8 cellular contexts compared by ENCODE assay signal in genomic region chr16:23670137-23670776, GRCh38. TPM values are rescaled to one million over a fixed set of nuclear protein-coding genes. Genes with fewer than 3 reads are reported as not detected.
DNase-seq lines count a peak whose midpoint lies in the region; ATAC-seq and TF ChIP-seq lines count a peak whose summit lies in the region.

No MANE protein-coding gene starts in this region.

- ATAC-seq in GM19438 (IDR thresholded peaks at IDR 0.05; ENCODE audit: low read depth, unreplicated experiment) = peak; percentile 94
- peak; percentile 75 for ATAC-seq in HG03439 (IDR thresholded peaks at IDR 0.05; ENCODE audit: unreplicated experiment)
- ATAC-seq in stimulated activated effector memory CD8-positive, alpha-beta T cell treated with anti-CD3 and anti-CD28 coated beads, Interleukin-12 subunit alpha, Interleukin-12 subunit beta, amount 100 ng/mL, for 72 hours = peak; percentile 100

- H3K9me3 Mint-ChIP-seq in stimulated activated effector memory CD8-positive, alpha-beta T cell treated with anti-CD3 and anti-CD28 coated beads, Interleukin-12 subunit alpha, Interleukin-12 subunit beta, amount 100 ng/mL, for 72 hours = no peaks in the 10 kb centered on the region

- peaks cover 18% of the 10 kb centered on the region for H3K4me1 Mint-ChIP-seq in stimulated activated effector memory CD8-positive, alpha-beta T cell treated with anti-CD3 and anti-CD28 coated beads, Interleukin-12 subunit alpha, Interleukin-12 subunit beta, amount 100 ng/mL, for 72 hours

- H3K4me1 ChIP-seq in colonic mucosa (no peaks in the 10 kb centered on the region), stomach (no peaks in the 10 kb centered on the region)

- H3K36me3 ChIP-seq in colonic mucosa (peaks cover 15% of the 10 kb centered on the region), stomach (peaks cover 42 to 94% (median 83%) of the 10 kb centered on the region in 4 donors)

- no peaks in the 10 kb centered on the region for H3K27me3 ChIP-seq in colonic mucosa
- H3K27me3 ChIP-seq in stomach = no peaks in the 10 kb centered on the region

- TF ChIP-seq CTCF in astrocyte of the spinal cord (IDR thresholded peaks at IDR 0.05; ENCODE audit: low read depth, low read length) = no peak
- no peak for TF ChIP-seq CTCF in colonic mucosa (IDR thresholded peaks at IDR 0.05)
- TF ChIP-seq CTCF in stomach (IDR thresholded peaks at IDR 0.05) = no peak

- H3K4me3 Mint-ChIP-seq in stimulated activated effector memory CD8-positive, alpha-beta T cell treated with anti-CD3 and anti-CD28 coated beads, Interleukin-12 subunit alpha, Interleukin-12 subunit beta, amount 100 ng/mL, for 72 hours = no peak overlapping the region

- H3K9ac ChIP-seq in colonic mucosa (ENCODE audit: low read depth in 2 of 2, low read length in 2 of 2) = no peak overlapping the region

- no peak overlapping the region for H3K4me3 ChIP-seq in astrocyte of the spinal cord (ENCODE audit: low read depth, low read length)
- no peak overlapping the region for H3K4me3 ChIP-seq in colonic mucosa
- no peak overlapping the region for H3K4me3 ChIP-seq in stomach

- peaks cover 90% of the 10 kb centered on the region for H3K36me3 Mint-ChIP-seq in stimulated activated effector memory CD8-positive, alpha-beta T cell treated with anti-CD3 and anti-CD28 coated beads, Interleukin-12 subunit alpha, Interleukin-12 subunit beta, amount 100 ng/mL, for 72 hours

- peak overlapping the region; percentile 15 for H3K27ac Mint-ChIP-seq in stimulated activated effector memory CD8-positive, alpha-beta T cell treated with anti-CD3 and anti-CD28 coated beads, Interleukin-12 subunit alpha, Interleukin-12 subunit beta, amount 100 ng/mL, for 72 hours

- no peak overlapping the region for H3K27ac ChIP-seq in colonic mucosa
- H3K27ac ChIP-seq in stomach = peak overlapping the region in 2 of 5 donors; percentile 56 to 71

- H3K9me3 ChIP-seq in colonic mucosa (no peaks in the 10 kb centered on the region), stomach (no peaks in the 10 kb centered on the region)

- no peak for TF ChIP-seq EP300 in stomach (IDR thresholded peaks at IDR 0.05)

- no peak for TF ChIP-seq POLR2A in stomach (IDR thresholded peaks at IDR 0.05)

- intact Hi-C loops in colonic mucosa (cut with DNase I) (no loop called here), stomach (cut with DNase I; ENCODE audit: low total_unique reads) (no loop called here)

- in situ Hi-C loops in Caki2 (cut with HindIII; ENCODE audit: low pct_unique_long_range_greater_than_20kb, low sequenced_read_pairs) (no loop called here), astrocyte of the spinal cord (cut with HindIII; ENCODE audit: low sequenced_read_pairs) (no loop called here)

- WGBS in stomach, 5 donors = 90 to 94% (median 92%) methylated on average over 4 of the region's 4 CpGs

- peak; percentile 87 for DNase-seq in Caki2 (ENCODE audit: low read depth)
- DNase-seq in astrocyte of the spinal cord (ENCODE audit: low read depth, low spot score) = peak; percentile 85
- DNase-seq in stimulated activated effector memory CD8-positive, alpha-beta T cell treated with anti-CD3 and anti-CD28 coated beads, Interleukin-12 subunit alpha, Interleukin-12 subunit beta, amount 100 ng/mL, for 72 hours (ENCODE audit: low spot score in 2 of 2) = peak; percentile 21 to 82
- no peak for DNase-seq in colonic mucosa
- DNase-seq in NCI-H2107 (lab: John Stamatoyannopoulos, UW) = no peak
- no peak for DNase-seq in stomach

RNA-seq across cellular contexts. Expression of gene PLK1, which starts 8.4 kb away (rescaled TPM):
- total RNA-seq in Caki2 (2014; rRNA removed; shearing (Covaris generic); ENCODE audit: low replicate concordance) = 20.9 and 23.2 TPM in 2 replicates
- total RNA-seq in colonic mucosa = 10 to 100 TPM; 17.6 to 84.7 TPM
- 10 to 100 TPM in 2 of 5 donors, 1 to 10 TPM in 2, under 1 TPM in 1; 0.58 to 35.9 (median 6.8) TPM for total RNA-seq in stomach
- 1 to 10 TPM; 2.9 to 8.2 (median 6.4) TPM for polyA plus RNA-seq in stomach

RNA-seq across cellular contexts. Expression of gene DCTN5, which starts 29.0 kb away (rescaled TPM):
- 48.7 and 108 TPM in 2 replicates for total RNA-seq in Caki2 (2014; rRNA removed; shearing (Covaris generic); ENCODE audit: low replicate concordance)
- total RNA-seq in colonic mucosa (10 to 100 TPM; 61.5 to 62.1 TPM), stomach (10 to 100 TPM in 3 of 5 donors, 1 to 10 TPM in 2; 3.5 to 47.4 (median 12.6) TPM)
- 10 to 100 TPM; 10.3 to 18.6 (median 12.7) TPM for polyA plus RNA-seq in stomach

RNA-seq across cellular contexts. Expression of gene PALB2, which starts 29.1 kb away (rescaled TPM):
- total RNA-seq in Caki2 (2014; rRNA removed; shearing (Covaris generic); ENCODE audit: low replicate concordance) = 8.0 and 12.0 TPM in 2 replicates
- total RNA-seq in colonic mucosa = 10 to 100 TPM in 1 of 2 donors, 1 to 10 TPM in 1; 8.2 to 13.3 TPM
- 10 to 100 TPM in 4 of 5 donors, 1 to 10 TPM in 1; 2.6 to 86.6 (median 19.9) TPM for total RNA-seq in stomach
- 10 to 100 TPM in 2 of 3 donors, 1 to 10 TPM in 1; 6.5 to 10.2 (median 10.1) TPM for polyA plus RNA-seq in stomach

RNA-seq across cellular contexts. Expression of gene ERN2, which starts 42.8 kb away (rescaled TPM):
- 0.12 and 0.14 TPM in 2 replicates for total RNA-seq in Caki2 (2014; rRNA removed; shearing (Covaris generic); ENCODE audit: low replicate concordance)
- total RNA-seq in colonic mucosa (100 to 1,000 TPM; 121 to 191 TPM), stomach (100 to 1,000 TPM in 2 of 5 donors, 10 to 100 TPM in 3; 48.5 to 235 (median 97.4) TPM)
- 10 to 100 TPM; 18.2 to 29.1 (median 24.5) TPM for polyA plus RNA-seq in stomach

Comparison
In these comparisons a context has a peak if more than half of its experiments do, and no peak if none do; other contexts are left out.
1. DNase-seq: peak in Caki2 (single experiment), astrocyte of the spinal cord (single experiment) and stimulated activated effector memory CD8-positive, alpha-beta T cell treated with anti-CD3 and anti-CD28 coated beads, Interleukin-12 subunit alpha, Interleukin-12 subunit beta, amount 100 ng/mL, for 72 hours (2 of 2); none in colonic mucosa (single experiment), NCI-H2107 (single experiment) and stomach (single experiment).
2. Peak in every context shown above with its lines, with median percentiles within 50 percentile points of each other: ATAC-seq.